ENCODE assay signal across 26 cellular contexts in genomic region chr3:129329858-129330257, GRCh38.
"Had no signal": no experiment of that assay in that cellular context is flagged by ENCODE, and none has a peak within 500 bp of the region (broad histone marks: within the 10 kb centered on the region; RNA-seq: fewer than 3 reads in every experiment).

No MANE protein-coding gene starts in this region.

- H3K4me1 ChIP-seq: stomach, suprapubic skin, testis, thyroid gland, tibial artery, tibial nerve, transverse colon, upper lobe of left lung, upper lobe of right lung, uterus, vagina had no signal

- DNase-seq: stimulated activated CD4-positive, alpha-beta T cell treated with anti-CD3 and anti-CD28 coated beads, Interleukin-2, amount 100 ng/mL, for 48 hours; stimulated activated CD4-positive, alpha-beta T cell treated with anti-CD3 and anti-CD28 coated beads, Interleukin-4, amount 100 ng/mL, for 1 hour; stimulated activated CD4-positive, alpha-beta T cell treated with anti-CD3 and anti-CD28 coated beads, Interleukin-4, amount 100 ng/mL, for 24 hours; stimulated activated CD4-positive, alpha-beta T cell treated with anti-CD3 and anti-CD28 coated beads, Interleukin-4, amount 100 ng/mL, for 4 hours; stimulated activated CD8-positive, alpha-beta memory T cell treated with anti-CD3 and anti-CD28 coated beads, Interleukin-4, amount 100 ng/mL, for 48 hours; stimulated activated naive B cell treated with anti-CD40 and anti-IgM and Interleukin-4, amounts not matched to agents 10 μg/mL and 1 μg/mL and 100 μg/mL, for 72 hours; stimulated activated naive CD4-positive, alpha-beta T cell; stimulated activated naive CD4-positive, alpha-beta T cell treated with Interleukin-2 at 50 U/mL for 16 hours; stimulated activated naive CD8-positive, alpha-beta T cell treated with anti-CD3 and anti-CD28 coated beads, Interleukin-15, amount 100 ng/mL, for 72 hours; stimulated activated naive CD8-positive, alpha-beta T cell treated with anti-CD3 and anti-CD28 coated beads, Interleukin-15, Interleukin-2, amounts not matched to agents 100 U/mL and 50 U/mL, for 24 hours; stomach; substantia nigra; testis; thyroid gland; tibial artery; transverse colon; trophoblast cell; upper lobe of left lung; upper lobe of right lung; uterus had no signal

- FAIRE-seq: urothelium cell line had no signal

- H3K9me3 ChIP-seq: stomach, suprapubic skin, testis, thoracic aorta, thyroid gland, tibial artery, tibial nerve, transverse colon, upper lobe of left lung, upper lobe of right lung, uterus, vagina had no signal

- H3K27me3 ChIP-seq: suprapubic skin, testis, thyroid gland, tibial artery, tibial nerve, transverse colon, upper lobe of left lung, upper lobe of right lung, uterus, vagina had no signal

- H3K27ac ChIP-seq: stomach, suprapubic skin, testis, thoracic aorta, thyroid gland, tibial artery, tibial nerve, transverse colon, upper lobe of left lung, upper lobe of right lung, uterus, vagina had no signal

- H3K4me3 ChIP-seq: stomach, suprapubic skin, testis, thoracic aorta, thyroid gland, tibial artery, tibial nerve, transverse colon, upper lobe of left lung, upper lobe of right lung, uterus, vagina had no signal

- H3K36me3 ChIP-seq: thyroid gland, transverse colon, upper lobe of left lung, upper lobe of right lung, uterus, vagina had no signal

- ATAC-seq: stimulated activated effector memory CD8-positive, alpha-beta T cell treated with anti-CD3 and anti-CD28 coated beads, Interleukin-12 subunit alpha, Interleukin-12 subunit beta, amount 100 ng/mL, for 72 hours; stimulated activated naive CD8-positive, alpha-beta T cell treated with anti-CD3 and anti-CD28 coated beads, Interleukin-15, amount 100 ng/mL, for 72 hours; stimulated activated naive CD8-positive, alpha-beta T cell treated with anti-CD3 and anti-CD28 coated beads, Interleukin-15, Interleukin-2, amounts not matched to agents 100 U/mL and 50 U/mL, for 24 hours; upper lobe of right lung had no signal
